Comparison of ENCODE assay signal across 9 cellular contexts in the genomic region with DNA sequence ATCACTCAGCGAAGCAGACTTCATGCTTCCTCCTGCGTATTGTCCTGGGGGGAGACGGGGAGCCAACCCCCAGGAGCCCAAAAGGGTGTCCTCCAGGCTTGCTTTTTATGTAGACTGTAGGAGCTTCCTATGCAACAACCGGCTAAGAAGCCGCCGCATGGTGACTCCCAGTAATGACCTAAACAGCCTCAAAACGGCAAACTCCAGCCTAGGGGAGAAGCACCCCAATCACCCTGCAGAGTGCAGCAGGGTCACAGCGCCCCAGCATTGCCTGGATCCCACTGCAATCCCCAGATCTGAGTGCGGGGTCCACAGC. TPM values are rescaled to one million over a fixed set of nuclear protein-coding genes. Genes with fewer than 3 reads are reported as not detected.
DNase-seq lines count a peak whose midpoint lies in the region; TF ChIP-seq lines count a peak whose summit lies in the region.
"Had no signal": no experiment of that assay in that cellular context is flagged by ENCODE, and none has a peak within 500 bp of the region (broad histone marks: within the 10 kb centered on the region; RNA-seq: fewer than 3 reads in every experiment).

No MANE protein-coding gene starts in this region.

- H3K36me3 ChIP-seq in ACC112 (ENCODE audit: insufficient read depth, low read length), result no peaks in the 10 kb centered on the region
- H3K36me3 ChIP-seq in NT2/D1 (ENCODE audit: insufficient read depth, insufficient read length, low read length), result peaks cover 5% of the 10 kb centered on the region
- peaks cover 0 to 4% (median 0%) of the 10 kb centered on the region in 3 donors for H3K36me3 ChIP-seq in esophagus squamous epithelium
- H3K36me3 ChIP-seq in neuron (ENCODE audit: insufficient read depth, low read length), result no peaks in the 10 kb centered on the region
- H3K36me3 ChIP-seq: colonic mucosa had no signal

- H3K79me2 ChIP-seq in ACC112 (ENCODE audit: control insufficient read depth, insufficient read depth, low read length, unreplicated experiment), result no peaks in the 10 kb centered on the region

- peak overlapping the region; percentile 12 for H2AFZ ChIP-seq in ACC112 (ENCODE audit: low read length, unreplicated experiment)
- H2AFZ ChIP-seq in neuron (ENCODE audit: low read depth, low read length), result peak overlapping the region; percentile 80

- H3K9ac ChIP-seq in NT2/D1 (ENCODE audit: insufficient read length, low read depth), result peak overlapping the region; percentile 50

- no peak for TF ChIP-seq POLR2A in esophagus squamous epithelium (IDR thresholded peaks at IDR 0.05)

- H3K27ac ChIP-seq in ACC112 (ENCODE audit: low read depth, low read length) (peak overlapping the region; percentile 24; the same call in 1 of the 2 replicates), esophagus squamous epithelium (peak overlapping the region; percentile 86 to 93 (median 90))
- H3K27ac ChIP-seq: colonic mucosa had no signal

- no peaks in the 10 kb centered on the region for H3K27me3 ChIP-seq in ACC112 (ENCODE audit: insufficient read depth, low read length)
- H3K27me3 ChIP-seq in NT2/D1 (ENCODE audit: insufficient read depth, insufficient read length), result no peaks in the 10 kb centered on the region
- no peaks in the 10 kb centered on the region for H3K27me3 ChIP-seq in esophagus squamous epithelium
- H3K27me3 ChIP-seq in neuron (ENCODE audit: insufficient read depth, low read length), result no peaks in the 10 kb centered on the region
- H3K27me3 ChIP-seq: colonic mucosa had no signal

- no peak for TF ChIP-seq CTCF in esophagus squamous epithelium (IDR thresholded peaks at IDR 0.05)

- H3K9me3 ChIP-seq in NT2/D1 (ENCODE audit: insufficient read depth, low read length) (no peaks in the 10 kb centered on the region), esophagus squamous epithelium (no peaks in the 10 kb centered on the region), neuron (ENCODE audit: low read length) (no peaks in the 10 kb centered on the region)
- H3K9me3 ChIP-seq: colonic mucosa had no signal

- peaks cover 27% of the 10 kb centered on the region for H3K4me1 ChIP-seq in ACC112 (ENCODE audit: control insufficient read depth, insufficient read depth, low read length, unreplicated experiment)
- H3K4me1 ChIP-seq in NT2/D1 (ENCODE audit: insufficient read depth, insufficient read length), result peaks cover 10% of the 10 kb centered on the region
- peaks cover 26 to 72% (median 27%) of the 10 kb centered on the region in 3 donors for H3K4me1 ChIP-seq in esophagus squamous epithelium
- H3K4me1 ChIP-seq in neuron (ENCODE audit: insufficient read depth, low read length), result peaks cover 32% of the 10 kb centered on the region

- 47% methylated on average over 7 of the region's 9 CpGs; no CpG with 5 or more reads in 1 of the 2 donors for WGBS in esophagus squamous epithelium, 2 donors

- H3K4me3 ChIP-seq in ACC112 (ENCODE audit: low read depth, low read length) (no peak overlapping the region), NT2/D1 (ENCODE audit: insufficient read length, low read depth) (no peak overlapping the region), esophagus squamous epithelium (peak overlapping the region in 2 of 4 donors; percentile 1 to 17), neuron (ENCODE audit: low read length) (peak overlapping the region; percentile 19)
- H3K4me3 ChIP-seq: colonic mucosa had no signal

- intact Hi-C loops in esophagus squamous epithelium (cut with DNase I), result no loop called here

- DNase-seq in NT2/D1 (ENCODE audit: low read depth, low spot score) (no peak), esophagus squamous epithelium (lab: John Stamatoyannopoulos, UW) (no peak), midbrain (lab: John Stamatoyannopoulos, UW) (no peak), NAMALWA (ENCODE audit: low spot score) (no peak), NOMO-1 (lab: John Stamatoyannopoulos, UW; ENCODE audit: unreplicated experiment in 2 of 2) (no peak), ecto neural progenitor cell (ENCODE audit: low spot score) (no peak)

RNA-seq across cellular contexts. Expression of gene PROSER2, which starts 52.0 kb away (rescaled TPM):
- total RNA-seq in esophagus squamous epithelium, result 10 to 100 TPM in 2 of 4 donors, 1 to 10 TPM in 2; 6.4 to 15.5 (median 11.1) TPM
